ENCODE assay signal across 20 cellular contexts in the genomic region with DNA sequence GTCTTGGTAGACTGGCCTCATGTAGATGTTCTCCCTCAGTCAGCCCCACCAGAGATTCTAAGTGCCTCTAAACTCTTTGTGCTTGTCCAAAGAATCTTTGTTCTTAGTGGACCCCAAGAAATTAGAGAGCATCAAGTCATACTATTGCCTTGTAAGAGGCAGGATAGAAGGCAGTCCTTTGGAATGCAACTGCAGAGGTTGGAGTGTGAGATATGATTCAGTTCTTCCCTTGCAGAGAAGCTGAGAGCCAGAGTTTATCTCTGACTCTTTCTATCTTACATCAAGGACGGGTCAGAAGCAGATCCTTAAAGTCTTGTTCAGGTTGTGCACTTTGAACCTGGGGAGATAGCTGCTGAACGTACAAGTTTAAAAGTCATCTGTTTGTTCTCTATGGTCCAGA. TPM values are rescaled to one million over a fixed set of nuclear protein-coding genes. Genes with fewer than 3 reads are reported as not detected.
DNase-seq lines count a peak whose midpoint lies in the region; ATAC-seq and TF ChIP-seq lines count a peak whose summit lies in the region.
"Had no signal": no experiment of that assay in that cellular context is flagged by ENCODE, and none has a peak within 500 bp of the region (broad histone marks: within the 10 kb centered on the region; RNA-seq: fewer than 3 reads in every experiment).

No MANE protein-coding gene starts in this region.

- H3K4me1 Mint-ChIP-seq in activated naive CD4-positive, alpha-beta T cell treated with anti-CD3 and anti-CD28 coated beads, Interleukin-2, amount 50 U/mL, for 24 hours: peaks cover 24% of the 10 kb centered on the region
- peaks cover 20% of the 10 kb centered on the region for H3K4me1 Mint-ChIP-seq in activated T-helper 1 cell treated with anti-CD3 and anti-CD28 coated beads, Interleukin-12 subunit alpha, Interleukin-12 subunit beta, Interleukin-2, Interleukin-4 antibody, amounts not matched to agents 30 ng/mL and 10 ng/mL and 1 ng/mL, durations not matched to agents 14 hours and 24 hours and 36 hours (ENCODE audit: low read depth)
- H3K4me1 Mint-ChIP-seq in glutamatergic neuron (ENCODE audit: low read depth, unreplicated experiment): no peaks in the 10 kb centered on the region

- H3K36me3 Mint-ChIP-seq in activated naive CD4-positive, alpha-beta T cell treated with anti-CD3 and anti-CD28 coated beads, Interleukin-2, amount 50 U/mL, for 24 hours: peaks cover 18% of the 10 kb centered on the region
- H3K36me3 Mint-ChIP-seq in activated naive CD4-positive, alpha-beta T cell treated with anti-CD3 and anti-CD28 coated beads, Interleukin-2, amount 50 U/mL, for 72 hours: peaks cover 11 to 40% of the 10 kb centered on the region in 2 donors
- peaks cover 26% of the 10 kb centered on the region for H3K36me3 Mint-ChIP-seq in activated T-helper 1 cell treated with anti-CD3 and anti-CD28 coated beads, Interleukin-12 subunit alpha, Interleukin-12 subunit beta, Interleukin-2, Interleukin-4 antibody, amounts not matched to agents 30 ng/mL and 10 ng/mL and 1 ng/mL, durations not matched to agents 14 hours and 24 hours and 36 hours (ENCODE audit: low read depth)
- peaks cover 15% of the 10 kb centered on the region for H3K36me3 Mint-ChIP-seq in glutamatergic neuron (ENCODE audit: unreplicated experiment)

- ATAC-seq in activated naive CD4-positive, alpha-beta T cell treated with anti-CD3 and anti-CD28 coated beads, Interleukin-2, amount 50 U/mL, for 72 hours: no peak
- ATAC-seq in GM19328 (IDR thresholded peaks at IDR 0.05; ENCODE audit: unreplicated experiment): no peak
- ATAC-seq: K562, Right ventricle myocardium inferior had no signal

- no peak for DNase-seq in activated naive CD4-positive, alpha-beta T cell treated with anti-CD3 and anti-CD28 coated beads, Interleukin-2, amount 50 U/mL, for 72 hours (ENCODE audit: low spot score in 2 of 2)
- no peak for DNase-seq in activated T-helper 1 cell treated with anti-CD3 and anti-CD28 coated beads, Interleukin-12 subunit alpha, Interleukin-12 subunit beta, Interleukin-2, Interleukin-4 antibody, amounts not matched to agents 30 ng/mL and 10 ng/mL and 1 ng/mL, durations not matched to agents 14 hours and 24 hours and 36 hours (ENCODE audit: low spot score)
- DNase-seq in amniotic epithelial cell (ENCODE audit: low read depth) (peak; percentile 40), glutamatergic neuron (no peak), hepatic stellate cell (ENCODE audit: low spot score) (no peak)
- DNase-seq: CD4-positive, CD25-positive, alpha-beta regulatory T cell; EL; GF-D8; MG63; NCI-H1417; NCI-H1694 treated with DMSO at 0.1 percent for 48 hours; NCI-H2081 treated with DMSO at 0.1 percent for 48 hours; NCI-H2171 treated with DMSO at 0.1 percent for 48 hours; NCI-H446 treated with DMSO at 0.1 percent for 48 hours; NCI-H526 treated with DMSO at 0.1 percent for 48 hours; OCI-M1 had no signal

- TF ChIP-seq CTCF in glutamatergic neuron (IDR thresholded peaks at IDR 0.05; ENCODE audit: partially characterized antibody, unreplicated experiment): no peak

- H3K27ac Mint-ChIP-seq in activated naive CD4-positive, alpha-beta T cell treated with anti-CD3 and anti-CD28 coated beads, Interleukin-2, amount 50 U/mL, for 24 hours: peak overlapping the region; percentile 87
- H3K27ac Mint-ChIP-seq in activated naive CD4-positive, alpha-beta T cell treated with anti-CD3 and anti-CD28 coated beads, Interleukin-2, amount 50 U/mL, for 72 hours: peak overlapping the region in 1 of 2 donors; percentile 79
- peak overlapping the region; percentile 79 for H3K27ac Mint-ChIP-seq in activated T-helper 1 cell treated with anti-CD3 and anti-CD28 coated beads, Interleukin-12 subunit alpha, Interleukin-12 subunit beta, Interleukin-2, Interleukin-4 antibody, amounts not matched to agents 30 ng/mL and 10 ng/mL and 1 ng/mL, durations not matched to agents 14 hours and 24 hours and 36 hours
- H3K27ac Mint-ChIP-seq in glutamatergic neuron (ENCODE audit: unreplicated experiment): no peak overlapping the region

- no peaks in the 10 kb centered on the region for H3K27me3 Mint-ChIP-seq in activated naive CD4-positive, alpha-beta T cell treated with anti-CD3 and anti-CD28 coated beads, Interleukin-2, amount 50 U/mL, for 24 hours
- no peaks in the 10 kb centered on the region for H3K27me3 Mint-ChIP-seq in activated T-helper 1 cell treated with anti-CD3 and anti-CD28 coated beads, Interleukin-12 subunit alpha, Interleukin-12 subunit beta, Interleukin-2, Interleukin-4 antibody, amounts not matched to agents 30 ng/mL and 10 ng/mL and 1 ng/mL, durations not matched to agents 14 hours and 24 hours and 36 hours (ENCODE audit: insufficient read depth)
- H3K27me3 Mint-ChIP-seq in glutamatergic neuron (ENCODE audit: unreplicated experiment): no peaks in the 10 kb centered on the region
- H3K27me3 Mint-ChIP-seq: CD4-positive, CD25-positive, alpha-beta regulatory T cell had no signal

- intact Hi-C loops in activated T-helper 1 cell treated with anti-CD3 and anti-CD28 coated beads, Interleukin-12 subunit alpha, Interleukin-12 subunit beta, Interleukin-2, Interleukin-4 antibody, amounts not matched to agents 30 ng/mL and 10 ng/mL and 1 ng/mL, durations not matched to agents 14 hours and 24 hours and 36 hours (cut with micrococcal nuclease): no loop called here

- no peak overlapping the region for H3K4me3 Mint-ChIP-seq in activated naive CD4-positive, alpha-beta T cell treated with anti-CD3 and anti-CD28 coated beads, Interleukin-2, amount 50 U/mL, for 24 hours
- no peak overlapping the region for H3K4me3 Mint-ChIP-seq in activated T-helper 1 cell treated with anti-CD3 and anti-CD28 coated beads, Interleukin-12 subunit alpha, Interleukin-12 subunit beta, Interleukin-2, Interleukin-4 antibody, amounts not matched to agents 30 ng/mL and 10 ng/mL and 1 ng/mL, durations not matched to agents 14 hours and 24 hours and 36 hours
- H3K4me3 Mint-ChIP-seq in glutamatergic neuron (ENCODE audit: unreplicated experiment): no peak overlapping the region
- H3K4me3 Mint-ChIP-seq: CD4-positive, CD25-positive, alpha-beta regulatory T cell had no signal

- H3K9me3 Mint-ChIP-seq in activated naive CD4-positive, alpha-beta T cell treated with anti-CD3 and anti-CD28 coated beads, Interleukin-2, amount 50 U/mL, for 24 hours: peaks cover 7% of the 10 kb centered on the region
- H3K9me3 Mint-ChIP-seq in activated naive CD4-positive, alpha-beta T cell treated with anti-CD3 and anti-CD28 coated beads, Interleukin-2, amount 50 U/mL, for 72 hours: peaks cover 0 to 6% of the 10 kb centered on the region in 2 donors
- H3K9me3 Mint-ChIP-seq in activated T-helper 1 cell treated with anti-CD3 and anti-CD28 coated beads, Interleukin-12 subunit alpha, Interleukin-12 subunit beta, Interleukin-2, Interleukin-4 antibody, amounts not matched to agents 30 ng/mL and 10 ng/mL and 1 ng/mL, durations not matched to agents 14 hours and 24 hours and 36 hours: peaks cover 7% of the 10 kb centered on the region
- H3K9me3 Mint-ChIP-seq in glutamatergic neuron (ENCODE audit: unreplicated experiment): no peaks in the 10 kb centered on the region

RNA-seq across cellular contexts. Expression of gene TMX1, which starts 21.1 kb away (rescaled TPM):
- 10 to 100 TPM; 41.8 to 46.9 TPM for total RNA-seq in activated naive CD4-positive, alpha-beta T cell treated with anti-CD3 and anti-CD28 coated beads, Interleukin-2, amount 50 U/mL, for 72 hours
- 51.1 and 51.3 TPM in 2 replicates for total RNA-seq in activated T-helper 1 cell treated with anti-CD3 and anti-CD28 coated beads, Interleukin-12 subunit alpha, Interleukin-12 subunit beta, Interleukin-2, Interleukin-4 antibody, amounts not matched to agents 30 ng/mL and 10 ng/mL and 1 ng/mL, durations not matched to agents 14 hours and 24 hours and 36 hours
- 39.1 TPM for total RNA-seq in glutamatergic neuron (ENCODE audit: unreplicated experiment)
